Comparison of ENCODE assay signal across 10 cellular contexts in genomic region chr12:93894391-93895095, GRCh38.
A peak's percentile ranks its signal among the peaks of the same experiment; 100 is the strongest.
DNase-seq lines count a peak whose midpoint lies in the region; ATAC-seq and TF ChIP-seq lines count a peak whose summit lies in the region.
"Had no signal": no experiment of that assay in that cellular context is flagged by ENCODE, and none has a peak within 500 bp of the region (broad histone marks: within the 10 kb centered on the region; RNA-seq: fewer than 3 reads in every experiment).

No MANE protein-coding gene starts in this region.

- H3K9me3 Mint-ChIP-seq in WTC11 (no peaks in the 10 kb centered on the region), osteocyte (ENCODE audit: unreplicated experiment) (no peaks in the 10 kb centered on the region)
- H3K9me3 Mint-ChIP-seq in activated naive CD4-positive, alpha-beta T cell treated with anti-CD3 and anti-CD28 coated beads, Interleukin-2, amount 10 ng/mL, durations not matched to agents 7 days and 5 days: peaks cover 8% of the 10 kb centered on the region
- H3K9me3 Mint-ChIP-seq: immature natural killer cell had no signal

- DNase-seq in AG04450 (ENCODE audit: low read depth, low spot score) (no peak), WTC11 (ENCODE audit: low spot score) (no peak), Right ventricle myocardium inferior (ENCODE audit: missing footprints) (peak; percentile 94), osteocyte (ENCODE audit: extremely low spot score, unreplicated experiment) (peak; percentile 83), T-helper 1 cell (no peak), DMS114 treated with DMSO at 0.1 percent for 48 hours (lab: John Stamatoyannopoulos, UW; ENCODE audit: unreplicated experiment) (no peak), NCI-H1436 treated with DMSO at 0.1 percent for 48 hours (lab: John Stamatoyannopoulos, UW) (no peak)
- DNase-seq in activated naive CD4-positive, alpha-beta T cell treated with anti-CD3 and anti-CD28 coated beads, Interleukin-2, amount 10 ng/mL, durations not matched to agents 7 days and 5 days: no peak
- DNase-seq: immature natural killer cell; stimulated activated CD8-positive, alpha-beta memory T cell treated with anti-CD3 and anti-CD28 coated beads, Interleukin-4, amount 100 ng/mL, for 48 hours had no signal

- H3K4me1 Mint-ChIP-seq in WTC11: peaks cover 37% of the 10 kb centered on the region
- peaks cover 29% of the 10 kb centered on the region for H3K4me1 Mint-ChIP-seq in osteocyte (ENCODE audit: unreplicated experiment)
- H3K4me1 Mint-ChIP-seq in activated naive CD4-positive, alpha-beta T cell treated with anti-CD3 and anti-CD28 coated beads, Interleukin-2, amount 10 ng/mL, durations not matched to agents 7 days and 5 days: peaks cover 64% of the 10 kb centered on the region
- H3K4me1 Mint-ChIP-seq: immature natural killer cell had no signal

- ATAC-seq in WTC11: no peak; the same call in 1 of the 2 replicates
- ATAC-seq in Right ventricle myocardium inferior: peak; percentile 95

- CTCF ChIA-PET in AG04450 (lab: Charles Lee) (interaction anchor here (0.9 to 2.0 kb wide), 4 partner anchors 128 to 208 kb away, joined by 3 to 11 read pairs (median 6); no protein-coding TSS in a partner anchor), WTC11 (lab: Charles Lee) (interaction anchor here (0.8 to 6.7 kb wide), 5 partner anchors 10 to 392 kb away, joined by 3 to 67 read pairs (median 3); no protein-coding TSS in a partner anchor)
- CTCF ChIA-PET in activated naive CD4-positive, alpha-beta T cell treated with anti-CD3 and anti-CD28 coated beads, Interleukin-2, amount 10 ng/mL, durations not matched to agents 7 days and 5 days (lab: Charles Lee): interaction anchor here (0.6 kb wide), 1 partner anchor 183 kb away, joined by 3 read pairs; no protein-coding TSS in a partner anchor

- no peak for TF ChIP-seq CTCF in AG04450 (IDR thresholded peaks at IDR 0.05; ENCODE audit: low read depth, low read length)
- no peak for TF ChIP-seq CTCF in WTC11 (IDR thresholded peaks at IDR 0.05)
- TF ChIP-seq CTCF in osteocyte (IDR thresholded peaks at IDR 0.05): no peak

- H3K27me3 Mint-ChIP-seq in WTC11 (ENCODE audit: low read depth) (no peaks in the 10 kb centered on the region), osteocyte (ENCODE audit: unreplicated experiment) (no peaks in the 10 kb centered on the region)
- H3K27me3 Mint-ChIP-seq in activated naive CD4-positive, alpha-beta T cell treated with anti-CD3 and anti-CD28 coated beads, Interleukin-2, amount 10 ng/mL, durations not matched to agents 7 days and 5 days: peaks cover 4% of the 10 kb centered on the region

- no peak overlapping the region for H3K4me3 ChIP-seq in AG04450 (ENCODE audit: low read depth, low read length)

- H3K27me3 ChIP-seq in AG04450 (ENCODE audit: control insufficient read depth, insufficient read depth, low read length): no peaks in the 10 kb centered on the region

- intact Hi-C loops in Right ventricle myocardium inferior (cut with DNase I): loop anchor here (1.0 to 10.0 kb wide), 6 partner anchors 57 to 324 kb away; no protein-coding TSS in a partner anchor

- H3K9me3 ChIP-seq in AG04450 (ENCODE audit: control insufficient read depth, insufficient read depth, low read length): no peaks in the 10 kb centered on the region

- H3K27ac ChIP-seq in AG04450 (ENCODE audit: low read depth, low read length): peak overlapping the region; percentile 21

- no peak overlapping the region for H3K4me3 Mint-ChIP-seq in WTC11
- no peak overlapping the region for H3K4me3 Mint-ChIP-seq in osteocyte (ENCODE audit: unreplicated experiment)
- no peak overlapping the region for H3K4me3 Mint-ChIP-seq in activated naive CD4-positive, alpha-beta T cell treated with anti-CD3 and anti-CD28 coated beads, Interleukin-2, amount 10 ng/mL, durations not matched to agents 7 days and 5 days
- H3K4me3 Mint-ChIP-seq: immature natural killer cell had no signal

- H3K27ac Mint-ChIP-seq in WTC11: no peak overlapping the region
- H3K27ac Mint-ChIP-seq in osteocyte (ENCODE audit: unreplicated experiment): no peak overlapping the region
- no peak overlapping the region for H3K27ac Mint-ChIP-seq in activated naive CD4-positive, alpha-beta T cell treated with anti-CD3 and anti-CD28 coated beads, Interleukin-2, amount 10 ng/mL, durations not matched to agents 7 days and 5 days

- POLR2A ChIA-PET in AG04450 (lab: Yijun Ruan, JAX): no interaction called here
- POLR2A ChIA-PET in WTC11 (lab: Charles Lee): interaction anchor here (0.9 kb wide), 1 partner anchor 11 kb away, joined by 3 read pairs; no protein-coding TSS in a partner anchor

- H3K36me3 Mint-ChIP-seq in WTC11 (no peaks in the 10 kb centered on the region), osteocyte (ENCODE audit: unreplicated experiment) (no peaks in the 10 kb centered on the region)
- peaks cover 20% of the 10 kb centered on the region for H3K36me3 Mint-ChIP-seq in activated naive CD4-positive, alpha-beta T cell treated with anti-CD3 and anti-CD28 coated beads, Interleukin-2, amount 10 ng/mL, durations not matched to agents 7 days and 5 days

TF ChIP-seq in WTC11, 78 proteins besides CTCF, POLR2A, EP300 and RAD21:
- TF ChIP-seq PRDM15 (CRISPR knock-in tag; IDR thresholded peaks at IDR 0.05): peak; percentile 79
- TF ChIP-seq TEAD1 (CRISPR knock-in tag; IDR thresholded peaks at IDR 0.05): no peak

Comparison
In these comparisons a context has a peak if more than half of its experiments do, and no peak if none do; other contexts are left out.
1. DNase-seq: peak in Right ventricle myocardium inferior (single experiment) and osteocyte (single experiment); none in AG04450 (single experiment), WTC11 (single experiment), T-helper 1 cell (0 of 5), DMS114 treated with DMSO at 0.1 percent for 48 hours (single experiment), NCI-H1436 treated with DMSO at 0.1 percent for 48 hours (single experiment) and activated naive CD4-positive, alpha-beta T cell treated with anti-CD3 and anti-CD28 coated beads, Interleukin-2, amount 10 ng/mL, durations not matched to agents 7 days and 5 days (single experiment).